17 cellular contexts compared by ENCODE assay signal in the genomic region with DNA sequence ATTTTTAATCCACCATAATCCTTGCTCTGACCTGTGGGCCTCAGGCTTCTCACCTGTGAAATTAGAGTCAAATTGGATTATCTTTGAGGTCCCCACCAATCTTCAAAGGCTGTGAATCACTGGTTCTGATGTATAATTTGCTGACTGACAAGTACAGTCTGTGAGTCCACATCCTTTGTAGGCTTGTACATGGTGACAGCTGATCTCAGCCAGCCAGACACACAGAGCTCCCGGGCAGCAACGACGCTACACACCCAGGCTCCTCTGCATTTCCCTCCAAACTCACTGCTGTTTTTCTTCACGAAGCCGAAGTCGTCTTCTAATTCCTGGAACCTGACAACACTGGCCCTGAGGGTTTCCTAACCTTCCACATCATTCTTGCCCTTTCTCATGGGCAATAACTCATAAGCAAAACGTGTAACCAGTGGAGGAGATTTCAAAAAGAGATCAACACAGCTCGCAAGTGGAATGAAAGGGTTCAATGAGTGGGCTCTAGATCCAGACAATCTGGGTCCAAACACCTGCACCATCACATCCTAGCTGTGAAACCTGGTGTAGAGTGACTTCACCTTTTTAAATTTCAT. TPM values are rescaled to one million over a fixed set of nuclear protein-coding genes. Genes with fewer than 3 reads are reported as not detected.
DNase-seq lines count a peak whose midpoint lies in the region; ATAC-seq and FAIRE-seq lines count a peak whose summit lies in the region.
"Had no signal": no experiment of that assay in that cellular context is flagged by ENCODE, and none has a peak within 500 bp of the region (broad histone marks: within the 10 kb centered on the region; RNA-seq: fewer than 3 reads in every experiment).

No MANE protein-coding gene starts in this region.

- H3K23ac ChIP-seq in mesenchymal stem cell (ENCODE audit: low read length in 2 of 2) (no peak overlapping the region), trophoblast cell (ENCODE audit: low read length) (no peak overlapping the region)

- H3K4ac ChIP-seq in mesenchymal stem cell (ENCODE audit: low read depth in 1 of 2, low read length in 2 of 2) (peak overlapping the region in 1 of 2 experiments; percentile 6), trophoblast cell (ENCODE audit: low read depth, low read length) (no peak overlapping the region)

- no peak overlapping the region for H2BK5ac ChIP-seq in mesenchymal stem cell (ENCODE audit: low read depth, low read length, poor library complexity, severe bottlenecking)
- peak overlapping the region; percentile 65 for H2BK5ac ChIP-seq in trophoblast cell (ENCODE audit: low read depth, low read length, poor library complexity)

- H2AK5ac ChIP-seq in mesenchymal stem cell (ENCODE audit: low read length, severe bottlenecking) (peak overlapping the region; percentile 19), trophoblast cell (ENCODE audit: low read length) (no peak overlapping the region)

- H2BK120ac ChIP-seq in mesenchymal stem cell (ENCODE audit: low read depth, low read length) (no peak overlapping the region), trophoblast cell (ENCODE audit: insufficient read depth, low read length, poor library complexity) (peak overlapping the region; percentile 88)

- H3K36me3 ChIP-seq in mesenchymal stem cell (ENCODE audit: control insufficient read depth in 1 of 2, insufficient read depth in 2 of 2, low read depth in 1 of 2, low read length in 2 of 2) (no peaks in the 10 kb centered on the region), trophoblast cell (ENCODE audit: control insufficient read depth in 1 of 2, insufficient read depth in 2 of 2, low read length in 2 of 2) (no peaks in the 10 kb centered on the region)

- H4K8ac ChIP-seq in mesenchymal stem cell (ENCODE audit: low read length) (no peak overlapping the region), trophoblast cell (ENCODE audit: low read depth, low read length) (peak overlapping the region; percentile 39)

- H3K9ac ChIP-seq in mesenchymal stem cell (ENCODE audit: low read length) (no peak overlapping the region), trophoblast cell (ENCODE audit: low read length) (no peak overlapping the region)

- H3K27ac ChIP-seq in mesenchymal stem cell (ENCODE audit: low read length, poor library complexity, severe bottlenecking) = no peak overlapping the region
- peak overlapping the region; percentile 71 for H3K27ac ChIP-seq in trophoblast cell (ENCODE audit: low read depth, low read length)

- 91% methylated on average over 8 of the region's 8 CpGs for WGBS in mesenchymal stem cell
- no CpG with 5 or more reads among the region's 8 CpGs for WGBS in trophoblast cell (ENCODE audit: extremely low coverage, insufficient coverage, insufficient read length)

- peak; percentile 82 for FAIRE-seq in G401.6 (lab: Jason Lieb, UNC)
- FAIRE-seq: H54, HTR-8/SVneo had no signal

- H2BK12ac ChIP-seq in mesenchymal stem cell (ENCODE audit: low read length in 2 of 2) (no peak overlapping the region), trophoblast cell (ENCODE audit: low read length) (peak overlapping the region; percentile 98)

- peaks cover 4% of the 10 kb centered on the region for H3K79me2 ChIP-seq in trophoblast cell (ENCODE audit: control insufficient read depth, insufficient read depth, low read length, poor library complexity)

- H3K4me1 ChIP-seq in mesenchymal stem cell (ENCODE audit: control insufficient read depth, insufficient read depth, low read depth, low read length) (peaks cover 10% of the 10 kb centered on the region), trophoblast cell (ENCODE audit: control insufficient read depth in 1 of 2, insufficient read depth in 2 of 2, low read length in 2 of 2) (peaks cover 27 to 35% of the 10 kb centered on the region in 2 experiments)

- H4K12ac ChIP-seq in trophoblast cell (ENCODE audit: low read depth, low read length) = no peak overlapping the region

- DNase-seq in cerebellar cortex (ENCODE audit: low spot score) (peak; percentile 52), mesenchymal stem cell (no peak), trophoblast cell (peak; percentile 90 to 95), NOMO-1 treated with dmso at 0.1 percent for 144 hours (lab: John Stamatoyannopoulos, UW; ENCODE audit: unreplicated experiment) (no peak)
- DNase-seq in activated T-cell treated with anti-CD3 and anti-CD28 coated beads, Interleukin-2, amount 50 U/mL, for 1 hour = no peak
- DNase-seq: ACHN; C1 segment of cervical spinal cord; CD4-positive, alpha-beta T cell; DMS79; GDM1; KBM-7 had no signal

- no peak for ATAC-seq in HG02610 (IDR thresholded peaks at IDR 0.05; ENCODE audit: unreplicated experiment)
- ATAC-seq in HG03469 (IDR thresholded peaks at IDR 0.05; ENCODE audit: unreplicated experiment) = no peak
- ATAC-seq: HCT116 had no signal

- H3K9me3 ChIP-seq in mesenchymal stem cell (ENCODE audit: control insufficient read depth, low read length) = no peaks in the 10 kb centered on the region
- H3K9me3 ChIP-seq in trophoblast cell (ENCODE audit: insufficient read depth, low read depth, low read length) = no peaks in the 10 kb centered on the region

- no peak overlapping the region for H3K4me3 ChIP-seq in mesenchymal stem cell (ENCODE audit: insufficient read depth in 1 of 2, low read depth in 1 of 2, low read length in 2 of 2)
- no peak overlapping the region for H3K4me3 ChIP-seq in trophoblast cell (ENCODE audit: low read depth, low read length)

- H3K14ac ChIP-seq in mesenchymal stem cell (ENCODE audit: low read length in 2 of 2) (no peak overlapping the region), trophoblast cell (ENCODE audit: low read length) (no peak overlapping the region)

- H3K4me2 ChIP-seq in mesenchymal stem cell (ENCODE audit: low read length, poor library complexity, severe bottlenecking) (no peak overlapping the region), trophoblast cell (ENCODE audit: low read length) (no peak overlapping the region)

- H3K79me1 ChIP-seq in mesenchymal stem cell (replicated peaks; ENCODE audit: low read length, poor library complexity, severe bottlenecking) = no peaks in the 10 kb centered on the region
- peaks cover 26% of the 10 kb centered on the region for H3K79me1 ChIP-seq in trophoblast cell (ENCODE audit: low read length)

- H2BK15ac ChIP-seq in mesenchymal stem cell (ENCODE audit: low read depth, poor library complexity, severe bottlenecking) = no peak overlapping the region

- no peak overlapping the region for H4K91ac ChIP-seq in mesenchymal stem cell (ENCODE audit: low read length)
- H4K91ac ChIP-seq in trophoblast cell (ENCODE audit: low read depth, low read length) = peak overlapping the region; percentile 88

- H3K18ac ChIP-seq in mesenchymal stem cell (ENCODE audit: low read depth in 1 of 2, low read length in 2 of 2) = no peak overlapping the region
- H3K18ac ChIP-seq in trophoblast cell (ENCODE audit: low read length) = no peak overlapping the region

- H2AFZ ChIP-seq in mesenchymal stem cell (ENCODE audit: low read depth, low read length) (no peak overlapping the region), trophoblast cell (ENCODE audit: insufficient read depth, low read length, poor library complexity) (no peak overlapping the region)

- H3K27me3 ChIP-seq in mesenchymal stem cell (ENCODE audit: control insufficient read depth in 1 of 2, insufficient read depth in 1 of 2, low read length in 2 of 2) (no peaks in the 10 kb centered on the region), trophoblast cell (ENCODE audit: insufficient read depth, low read length) (no peaks in the 10 kb centered on the region)

RNA-seq across cellular contexts. Expression of gene EVA1A, which starts 37.9 kb away (rescaled TPM):
- 27.8 TPM for polyA plus RNA-seq in mesenchymal stem cell (2013, experiment 1 of 2)
- polyA plus RNA-seq in mesenchymal stem cell (2013, experiment 2 of 2) = 27.9 TPM
- polyA plus RNA-seq in trophoblast cell (2013) = 20.1 and 20.6 TPM in 2 replicates

RNA-seq across cellular contexts. Expression of gene MRPL19, which starts 47.9 kb away (rescaled TPM):
- 32.6 TPM for polyA plus RNA-seq in mesenchymal stem cell (2013, experiment 1 of 2)
- polyA plus RNA-seq in mesenchymal stem cell (2013, experiment 2 of 2) = 32.9 TPM
- 28.0 and 30.2 TPM in 2 replicates for polyA plus RNA-seq in trophoblast cell (2013)

Comparison
In these comparisons a context has a peak if more than half of its experiments do, and no peak if none do; other contexts are left out.
1. DNase-seq: peak in cerebellar cortex (single experiment) and trophoblast cell (2 of 2); none in mesenchymal stem cell (single experiment), activated T-cell treated with anti-CD3 and anti-CD28 coated beads, Interleukin-2, amount 50 U/mL, for 1 hour (single experiment) and NOMO-1 treated with dmso at 0.1 percent for 144 hours (single experiment).